ENCODE assay signal across 8 cellular contexts in genomic region chr19:19515764-19516519, GRCh38. TPM values are rescaled to one million over a fixed set of nuclear protein-coding genes. Genes with fewer than 3 reads are reported as not detected.
DNase-seq lines count a peak whose midpoint lies in the region; ATAC-seq, FAIRE-seq and TF ChIP-seq lines count a peak whose summit lies in the region.

Gene NDUFA13 (plus strand): TSS chr19:19516225. CDS start chr19:19516239, 14 bp downstream.

- no peaks in the 10 kb centered on the region for H3K9me3 ChIP-seq in HepG2 (ENCODE audit: low read length)

- DNase-seq in C1 segment of cervical spinal cord (lab: John Stamatoyannopoulos, UW) (peak; percentile 19 to 91 (median 83)), NCI-H748 treated with DMSO at 0.1 percent for 48 hours (lab: John Stamatoyannopoulos, UW) (peak; percentile 85), dermis blood vessel endothelial cell (peak; percentile 95), HepG2 (ENCODE audit: low spot score) (peak; percentile 90)
- peak; percentile 94 to 96 for DNase-seq in activated CD4-positive, alpha-beta T cell treated with anti-CD3 and anti-CD28 coated beads, Interleukin-2, amount 50 U/mL, for 24 hours (ENCODE audit: low read depth in 1 of 2, low spot score in 1 of 2)
- peak; percentile 96 to 97 for DNase-seq in stimulated activated CD4-positive, alpha-beta T cell treated with anti-CD3 and anti-CD28 coated beads, Interleukin-2, amount 100 ng/mL, for 48 hours

- in situ Hi-C loops in HepG2 (cut with HindIII; ENCODE audit: extremely low pct_ligation_motif_present, low pct_unique_long_range_greater_than_20kb) = no loop called here

- peak; percentile 5; the same call in 1 of the 2 replicates for TF ChIP-seq CTCF in HepG2 (CRISPR knock-in tag; IDR thresholded peaks at IDR 0.05)

- H3K4me3 ChIP-seq in HepG2 (replicated peaks in 1 of 3; ENCODE audit: insufficient read depth in 1 of 3, low read depth in 2 of 3, low read length in 3 of 3) = peak within 1 kb of the TSS; percentile 78 to 100 (median 93)

- TF ChIP-seq EP300 in HepG2 (IDR thresholded peaks at IDR 0.05; ENCODE audit: low read depth in 2 of 2, low read length in 2 of 2) (peak in 1 of 2 experiments; percentile 34; a peak in 1 of 4 replicates), HepG2 (CRISPR knock-in tag; IDR thresholded peaks at IDR 0.05; ENCODE audit: borderline replicate concordance) (no peak)

- H3K4me2 ChIP-seq in HepG2 (ENCODE audit: low read depth, low read length) = peak within 1 kb of the TSS; percentile 92

- H3K27me3 ChIP-seq in HepG2 (ENCODE audit: control insufficient read depth in 1 of 2, insufficient read depth in 2 of 2, low read length in 2 of 2) = no peaks in the 10 kb centered on the region; a peak in 1 of 5 replicates

- no peak within 1 kb of the TSS for H2AFZ ChIP-seq in HepG2 (ENCODE audit: low read length)

- H3K4me1 ChIP-seq in HepG2 (ENCODE audit: insufficient read depth, low read length) = peaks cover 17% of the 10 kb centered on the region

- H3K9ac ChIP-seq in HepG2 (ENCODE audit: insufficient read depth, low read depth, low read length) = peak within 1 kb of the TSS; percentile 81

- intact Hi-C loops in HepG2 (cut with micrococcal nuclease; ENCODE audit: unreplicated experiment) = no loop called here

- 17% methylated on average over 6 of the region's 57 CpGs for WGBS in HepG2 (ENCODE audit: low lambda C conversion rate)

- H3K27ac ChIP-seq in HepG2 (ENCODE audit: extremely low read length, insufficient read depth, low read length) = peak within 1 kb of the TSS; percentile 69

- H3K79me2 ChIP-seq in HepG2 (ENCODE audit: insufficient read depth, low read length) = peaks cover 24% of the 10 kb centered on the region

- 0 out of 2 replicates have a peak, but pooled peaks cover 11% of the 10 kb centered on the region for H4K20me1 ChIP-seq in HepG2 (ENCODE audit: insufficient read depth, low read length)

- peak; percentile 84 to 91 for TF ChIP-seq POLR2A in HepG2 (IDR thresholded peaks at IDR 0.05; ENCODE audit: insufficient read depth in 1 of 2, low read depth in 2 of 2, low read length in 2 of 2)

- ATAC-seq in GM19395 (IDR thresholded peaks at IDR 0.05; ENCODE audit: unreplicated experiment) (peak; percentile 94), HG03565 (IDR thresholded peaks at IDR 0.05; ENCODE audit: unreplicated experiment) (peak; percentile 95), HepG2 (peak; percentile 93)

- FAIRE-seq in HepG2 (lab: Jason Lieb, UNC) = peak; percentile 72

- BruUV-seq in HepG2 (replicated peaks; lab: Mats Ljungman, UMichigan) = TSS peak; percentile 88

- CTCF ChIA-PET in HepG2 (lab: Yijun Ruan, JAX; ENCODE audit: low intra/inter-chr PET ratio, low total read pairs) = no interaction called here

- POLR2A ChIA-PET in HepG2 (lab: Yijun Ruan, JAX) = interaction anchor here (0.6 to 1.6 kb wide), 11 partner anchors 9 to 536 kb away, joined by 3 to 6 read pairs (median 4); partner anchors contain the start of gene GATAD2A

- no peak for TF ChIP-seq RAD21 in HepG2 (CRISPR knock-in tag; IDR thresholded peaks at IDR 0.05)

- peaks cover 4 to 14% of the 10 kb centered on the region in 2 experiments; a peak in 4 of 5 replicates for H3K36me3 ChIP-seq in HepG2 (replicated peaks in 1 of 2; ENCODE audit: control insufficient read depth in 1 of 2, insufficient read depth in 2 of 2, low read length in 2 of 2)

TF ChIP-seq in HepG2, 621 proteins besides CTCF, POLR2A, EP300 and RAD21 (continues in another document):
- TF ChIP-seq POLR2G (IDR thresholded peaks at IDR 0.05; ENCODE audit: low read depth, low read length) (peak; percentile 96), KDM4B (CRISPR knock-in tag; IDR thresholded peaks at IDR 0.05) (peak; percentile 90), ZNF556 (CRISPR knock-in tag; IDR thresholded peaks at IDR 0.05; ENCODE audit: borderline replicate concordance) (peak; percentile 86), ZNF274 (CRISPR knock-in tag; IDR thresholded peaks at IDR 0.05) (0 out of 2 replicates have a peak, but pooled peaks have one; percentile 20), NFKB2 (CRISPR knock-in tag; IDR thresholded peaks at IDR 0.05; ENCODE audit: borderline replicate concordance) (peak; percentile 75; the same call in 1 of the 2 replicates), TMF1 (CRISPR knock-in tag; IDR thresholded peaks at IDR 0.05; ENCODE audit: low read depth) (no peak), TARDBP (CRISPR knock-in tag; IDR thresholded peaks at IDR 0.05) (peak; percentile 82), NR1H2 (CRISPR knock-in tag; IDR thresholded peaks at IDR 0.05; ENCODE audit: borderline replicate concordance, low read depth) (no peak), SALL1 (CRISPR knock-in tag; IDR thresholded peaks at IDR 0.05) (peak; percentile 69; the same call in 1 of the 2 replicates), HOXA5 (CRISPR knock-in tag; IDR thresholded peaks at IDR 0.05) (peak; percentile 73; the same call in 1 of the 2 replicates), RFXANK (CRISPR knock-in tag; IDR thresholded peaks at IDR 0.05) (no peak), ZBTB20 (CRISPR knock-in tag; IDR thresholded peaks at IDR 0.05; ENCODE audit: borderline replicate concordance, low read depth) (no peak), ZBTB21 (CRISPR knock-in tag; IDR thresholded peaks at IDR 0.05) (no peak), RARG (CRISPR knock-in tag; IDR thresholded peaks at IDR 0.05; ENCODE audit: low read depth) (no peak; the same call in 1 of the 2 replicates), TCF7 (IDR thresholded peaks at IDR 0.05; ENCODE audit: low read depth) (no peak), TFDP2 (CRISPR knock-in tag; IDR thresholded peaks at IDR 0.05) (peak; percentile 80)

RNA-seq across cellular contexts. Expression of gene NDUFA13, which starts in this region (rescaled TPM):
- total RNA-seq in dermis blood vessel endothelial cell (95.3 and 191 TPM in 2 replicates), HepG2 (2016; rRNA removed; fragmentation: Illumina TruSeq; extraction: Trizol) (278 and 337 TPM in 2 replicates)
- total RNA-seq in HepG2 (2016; cell fraction: cytosol; rRNA removed; fragmentation: Illumina TruSeq; extraction: Trizol; ENCODE audit: low read depth) = 98.4 and 99.8 TPM in 2 replicates
- total RNA-seq in HepG2 (2016; cell fraction: insoluble cytoplasmic fraction; rRNA removed; fragmentation: Illumina TruSeq; extraction: Trizol) = 323 and 362 TPM in 2 replicates
- total RNA-seq in HepG2 (2016; cell fraction: membrane; rRNA removed; fragmentation: Illumina TruSeq; extraction: Trizol) = 84.6 and 89.0 TPM in 2 replicates
- 193 and 208 TPM in 2 replicates for total RNA-seq in HepG2 (2016; cell fraction: nucleus; rRNA removed; fragmentation: Illumina TruSeq; extraction: Trizol)
- polyA plus RNA-seq in HepG2 (2011; rRNA removed) = 366 and 368 TPM in 2 replicates
- 715 and 846 TPM in 2 replicates for polyA plus RNA-seq in HepG2 (2011; cell fraction: cytosol; rRNA removed)
- polyA plus RNA-seq in HepG2 (2011; cell fraction: nucleus; rRNA removed) = 199 and 226 TPM in 2 replicates
- polyA plus RNA-seq in HepG2 (2012) = 207 and 262 TPM in 2 replicates
- polyA plus RNA-seq in HepG2 (2016; cell fraction: cytosol; fragmentation: Illumina TruSeq; extraction: Trizol; ENCODE audit: low read depth) = 72.4 and 85.3 TPM in 2 replicates
- polyA plus RNA-seq in HepG2 (2016; cell fraction: insoluble cytoplasmic fraction; fragmentation: Illumina TruSeq; extraction: Trizol; ENCODE audit: low read depth) = 186 TPM in 2 replicates
- polyA plus RNA-seq in HepG2 (2016; cell fraction: membrane; fragmentation: Illumina TruSeq; extraction: Trizol; ENCODE audit: low read depth) = 52.4 and 56.3 TPM in 2 replicates
- polyA plus RNA-seq in HepG2 (2016; cell fraction: nucleus; fragmentation: Illumina TruSeq; extraction: Trizol; ENCODE audit: insufficient read depth, low read depth) = 235 and 237 TPM in 2 replicates
- 73.2 and 83.5 TPM in 2 replicates for polyA minus RNA-seq in HepG2 (2011; rRNA and poly(A)+ RNA removed; ENCODE audit: low replicate concordance)
- 58.6 and 70.0 TPM in 2 replicates for polyA minus RNA-seq in HepG2 (2011; cell fraction: cytosol; rRNA and poly(A)+ RNA removed)
- polyA minus RNA-seq in HepG2 (2011; cell fraction: nucleus; rRNA and poly(A)+ RNA removed) = 42.1 and 44.4 TPM in 2 replicates

Comparison
In these comparisons a context has a peak if more than half of its experiments do, and no peak if none do; other contexts are left out.
1. Peak in every context shown above with its lines: DNase-seq, ATAC-seq, H3K4me3 ChIP-seq and H3K27ac ChIP-seq.